ENCODE assay signal across 8 cellular contexts in genomic region chr9:105693435-105694275, GRCh38. TPM values are rescaled to one million over a fixed set of nuclear protein-coding genes. Genes with fewer than 3 reads are reported as not detected.
A peak's percentile ranks its signal among the peaks of the same experiment; 100 is the strongest.
DNase-seq lines count a peak whose midpoint lies in the region; ATAC-seq and TF ChIP-seq lines count a peak whose summit lies in the region.

No MANE protein-coding gene starts in this region.

- no peaks in the 10 kb centered on the region for H3K9me3 ChIP-seq in BLaER1 treated with 17β-estradiol and CSF1 and Interleukin-3, amounts not matched to agents 10 nM and 100 nM (replicated peaks in 1 of 11)
- H3K9me3 ChIP-seq in mesodermal cell (ENCODE audit: control insufficient read depth, low read length): no peaks in the 10 kb centered on the region

- H3K4me3 ChIP-seq in BLaER1 treated with 17β-estradiol and CSF1 and Interleukin-3, amounts not matched to agents 10 nM and 100 nM: peak overlapping the region; percentile 61 to 77 (median 71)
- H3K4me3 ChIP-seq in cardiac fibroblast (replicated peaks in 1 of 2; ENCODE audit: low read depth in 2 of 2, low read length in 2 of 2) (peak overlapping the region; percentile 47 to 78), mesodermal cell (ENCODE audit: extremely low read depth, insufficient read depth, low read length, poor library complexity, severe bottlenecking) (peak overlapping the region; percentile 62)

- WGBS in mesodermal cell (ENCODE audit: insufficient coverage in 2 of 2), 2 experiments: 38 to 41% methylated on average over 8 to 11 of the region's 16 CpGs

- TF ChIP-seq CTCF in cardiac fibroblast (IDR thresholded peaks at IDR 0.05; ENCODE audit: low read depth, low read length): no peak

- H3K4me2 ChIP-seq in BLaER1 treated with 17β-estradiol and CSF1 and Interleukin-3, amounts not matched to agents 10 nM and 100 nM: peak overlapping the region; percentile 87 to 99 (median 93)

- H3K27me3 ChIP-seq in BLaER1 treated with 17β-estradiol and CSF1 and Interleukin-3, amounts not matched to agents 10 nM and 100 nM: peaks cover 20 to 45% (median 39%) of the 10 kb centered on the region in 11 experiments

- H3K27ac ChIP-seq in BLaER1 treated with 17β-estradiol and CSF1 and Interleukin-3, amounts not matched to agents 10 nM and 100 nM: peak overlapping the region in 1 of 11 experiments; percentile 59; a peak in 2 of 22 replicates
- H3K27ac ChIP-seq in mesodermal cell (ENCODE audit: low read depth, low read length, severe bottlenecking): no peak overlapping the region

- peak overlapping the region in 10 of 11 experiments; percentile 7 to 79 (median 74); a peak in 19 of 22 replicates for H3K9ac ChIP-seq in BLaER1 treated with 17β-estradiol and CSF1 and Interleukin-3, amounts not matched to agents 10 nM and 100 nM

- peaks cover 0 to 6% (median 0%) of the 10 kb centered on the region in 11 experiments; a peak in 3 of 22 replicates for H4K20me1 ChIP-seq in BLaER1 treated with 17β-estradiol and CSF1 and Interleukin-3, amounts not matched to agents 10 nM and 100 nM

- no peaks in the 10 kb centered on the region for H3K36me3 ChIP-seq in BLaER1 treated with 17β-estradiol and CSF1 and Interleukin-3, amounts not matched to agents 10 nM and 100 nM
- no peaks in the 10 kb centered on the region for H3K36me3 ChIP-seq in mesodermal cell (ENCODE audit: control insufficient read depth, insufficient read depth, low read length)

- ATAC-seq in GM18517 (IDR thresholded peaks at IDR 0.05; ENCODE audit: unreplicated experiment) (peak; percentile 26), HG02973 (IDR thresholded peaks at IDR 0.05; ENCODE audit: unreplicated experiment) (peak; percentile 20)

- DNase-seq in NOMO-1 treated with dmso at 0.1 percent for 144 hours (lab: John Stamatoyannopoulos, UW; ENCODE audit: unreplicated experiment) (peak; percentile 43), cardiac fibroblast (ENCODE audit: low read depth in 2 of 2) (no peak), NCI-H2227 (lab: John Stamatoyannopoulos, UW; ENCODE audit: unreplicated experiment) (no peak), SW 1271 (lab: John Stamatoyannopoulos, UW) (no peak)

- peaks cover 19 to 25% (median 21%) of the 10 kb centered on the region in 10 experiments for H3K4me1 ChIP-seq in BLaER1 treated with 17β-estradiol and CSF1 and Interleukin-3, amounts not matched to agents 10 nM and 100 nM
- H3K4me1 ChIP-seq in mesodermal cell (ENCODE audit: control insufficient read depth, insufficient read depth, low read length, poor library complexity, severe bottlenecking): no peaks in the 10 kb centered on the region

RNA-seq across cellular contexts. Expression of gene TMEM38B, which starts 0.7 kb away (rescaled TPM):
- 13.6 TPM for polyA plus RNA-seq in mesodermal cell (2013, experiment 1 of 2)
- polyA plus RNA-seq in mesodermal cell (2013, experiment 2 of 2): 16.2 TPM

RNA-seq across cellular contexts. Expression of gene TAL2, which starts 31.4 kb away (rescaled TPM):
- polyA plus RNA-seq in mesodermal cell (2013, experiment 1 of 2): 2.2 TPM
- 1.3 TPM for polyA plus RNA-seq in mesodermal cell (2013, experiment 2 of 2)
